33 cellular contexts compared by ENCODE assay signal in the genomic region with DNA sequence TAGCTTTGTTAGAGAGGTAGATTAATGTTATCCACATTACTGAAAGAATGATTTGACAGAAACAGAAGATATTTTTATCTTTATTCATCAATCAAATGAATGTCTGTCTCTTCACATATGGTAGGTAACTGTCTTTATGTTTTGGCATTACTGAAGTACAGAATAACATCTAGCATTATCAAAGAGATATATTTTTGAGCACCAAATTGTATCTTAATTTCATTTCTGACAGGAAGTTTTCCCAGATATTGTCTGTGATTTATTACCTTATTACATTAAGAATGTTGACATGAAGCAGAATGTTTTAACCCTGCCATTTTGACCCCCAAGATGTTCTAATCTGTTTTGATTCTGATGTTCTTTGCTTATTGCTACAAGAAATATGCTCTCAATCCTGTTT.
"Had no signal": no experiment of that assay in that cellular context is flagged by ENCODE, and none has a peak within 500 bp of the region (broad histone marks: within the 10 kb centered on the region; RNA-seq: fewer than 3 reads in every experiment).

No MANE protein-coding gene starts in this region.

- ATAC-seq: activated CD4-positive, alpha-beta T cell treated with anti-CD3 and anti-CD28 coated beads for 36 hours; activated CD4-positive, CD25-positive, alpha-beta regulatory T cell treated with anti-CD3 and anti-CD28 coated beads, Interleukin-2, amount 50 U/mL, for 24 hours; activated CD8-positive, alpha-beta memory T cell treated with anti-CD3 and anti-CD28 coated beads, Interleukin-2, amount 10 ng/mL, durations not matched to agents 7 days and 5 days; activated CD8-positive, alpha-beta T cell treated with anti-CD3 and anti-CD28 coated beads, Interleukin-2, amount 10 ng/mL, durations not matched to agents 7 days and 5 days; activated naive CD8-positive, alpha-beta T cell treated with anti-CD3 and anti-CD28 coated beads, Interleukin-2, amount 50 U/mL, for 24 hours had no signal

- DNase-seq: activated CD4-positive, alpha-beta memory T cell treated with anti-CD3 and anti-CD28 coated beads, Interleukin-2, amount 10 ng/mL, durations not matched to agents 7 days and 5 days; activated CD4-positive, alpha-beta T cell treated with anti-CD3 and anti-CD28 coated beads for 1 hour; activated CD4-positive, alpha-beta T cell treated with anti-CD3 and anti-CD28 coated beads for 36 hours; activated CD4-positive, alpha-beta T cell treated with anti-CD3 and anti-CD28 coated beads for 48 hours; activated CD4-positive, alpha-beta T cell treated with anti-CD3 and anti-CD28 coated beads, Interleukin-2, amount 10 ng/mL, durations not matched to agents 7 days and 5 days; activated CD4-positive, alpha-beta T cell treated with anti-CD3 and anti-CD28 coated beads, Interleukin-2, amount 50 U/mL, for 48 hours; activated CD4-positive, CD25-positive, alpha-beta regulatory T cell; activated CD8-positive, alpha-beta memory T cell treated with anti-CD3 and anti-CD28 coated beads for 24 hours; activated CD8-positive, alpha-beta memory T cell treated with anti-CD3 and anti-CD28 coated beads, Interleukin-2, amount 10 ng/mL, durations not matched to agents 7 days and 5 days; activated CD8-positive, alpha-beta memory T cell treated with anti-CD3 and anti-CD28 coated beads, Interleukin-2, amount 50 U/mL, for 48 hours; activated CD8-positive, alpha-beta T cell treated with anti-CD3 and anti-CD28 coated beads, Interleukin-2, amount 10 ng/mL, durations not matched to agents 7 days and 5 days; activated effector memory CD4-positive, alpha-beta T cell treated with Interleukin-2 at 50 U/mL for 16 hours; activated gamma-delta T cell; activated naive CD4-positive, alpha-beta T cell treated with anti-CD3 and anti-CD28 coated beads, Interleukin-2, amount 10 ng/mL, durations not matched to agents 7 days and 5 days; activated naive CD4-positive, alpha-beta T cell treated with Interleukin-2 at 50 U/mL for 16 hours; activated naive CD8-positive, alpha-beta T cell treated with anti-CD3 and anti-CD28 coated beads, Interleukin-2, amount 10 ng/mL, durations not matched to agents 7 days and 5 days; activated naive CD8-positive, alpha-beta T cell treated with anti-CD3 and anti-CD28 coated beads, Interleukin-2, amount 50 U/mL, for 24 hours; activated T-cell treated with anti-CD3 and anti-CD28 coated beads, Interleukin-2, amount 50 U/mL, for 24 hours; activated T-cell treated with anti-CD3 and anti-CD28 coated beads, Interleukin-2, amount 50 U/mL, for 48 hours; amygdala; anterior cingulate cortex; caudate nucleus; cerebellar nuclear complex; T-helper 2 cell; T-helper 9 cell had no signal

- H3K27ac Mint-ChIP-seq: activated CD4-positive, alpha-beta memory T cell treated with anti-CD3 and anti-CD28 coated beads, Interleukin-2, amount 10 ng/mL, durations not matched to agents 7 days and 5 days; activated CD4-positive, alpha-beta T cell treated with anti-CD3 and anti-CD28 coated beads for 36 hours; activated CD4-positive, alpha-beta T cell treated with anti-CD3 and anti-CD28 coated beads, Interleukin-2, amount 10 ng/mL, durations not matched to agents 7 days and 5 days; activated CD8-positive, alpha-beta memory T cell treated with anti-CD3 and anti-CD28 coated beads, Interleukin-2, amount 10 ng/mL, durations not matched to agents 7 days and 5 days; activated CD8-positive, alpha-beta T cell treated with anti-CD3 and anti-CD28 coated beads, Interleukin-2, amount 10 ng/mL, durations not matched to agents 7 days and 5 days; activated naive CD4-positive, alpha-beta T cell treated with anti-CD3 and anti-CD28 coated beads, Interleukin-2, amount 10 ng/mL, durations not matched to agents 7 days and 5 days; activated naive CD4-positive, alpha-beta T cell treated with anti-CD3 and anti-CD28 coated beads, Interleukin-2, amount 50 U/mL, for 24 hours; activated naive CD8-positive, alpha-beta T cell; activated naive CD8-positive, alpha-beta T cell treated with anti-CD3 and anti-CD28 coated beads, Interleukin-2, amount 10 ng/mL, durations not matched to agents 7 days and 5 days; activated naive CD8-positive, alpha-beta T cell treated with anti-CD3 and anti-CD28 coated beads, Interleukin-2, amount 50 U/mL, for 24 hours; activated T-helper 2 cell treated with anti-CD3 and anti-CD28 coated beads, Interferon-gamma antibody, Interleukin-2, Interleukin-4, amounts not matched to agents 10 μg/mL and 5 μg/mL and 100 μg/mL, durations not matched to agents 14 hours and 24 hours and 36 hours; brain; T-helper 1 cell treated with Interleukin-12 subunit alpha and Interleukin-12 subunit beta and Interleukin-4 antibody, amounts not matched to agents 30 μg/mL and 1 μg/mL, for 36 hours; T-helper 2 cell treated with Interferon-gamma antibody and Interleukin-4, amounts not matched to agents 5 μg/mL and 100 μg/mL, for 36 hours had no signal

- H3K27me3 Mint-ChIP-seq: activated CD4-positive, alpha-beta memory T cell treated with anti-CD3 and anti-CD28 coated beads, Interleukin-2, amount 10 ng/mL, durations not matched to agents 7 days and 5 days; activated CD4-positive, alpha-beta T cell treated with anti-CD3 and anti-CD28 coated beads for 36 hours; activated CD4-positive, alpha-beta T cell treated with anti-CD3 and anti-CD28 coated beads, Interleukin-2, amount 10 ng/mL, durations not matched to agents 7 days and 5 days; activated CD8-positive, alpha-beta memory T cell treated with anti-CD3 and anti-CD28 coated beads, Interleukin-2, amount 10 ng/mL, durations not matched to agents 7 days and 5 days; activated naive CD4-positive, alpha-beta T cell treated with anti-CD3 and anti-CD28 coated beads, Interleukin-2, amount 10 ng/mL, durations not matched to agents 7 days and 5 days; activated naive CD4-positive, alpha-beta T cell treated with anti-CD3 and anti-CD28 coated beads, Interleukin-2, amount 50 U/mL, for 24 hours; activated naive CD8-positive, alpha-beta T cell; activated naive CD8-positive, alpha-beta T cell treated with anti-CD3 and anti-CD28 coated beads, Interleukin-2, amount 10 ng/mL, durations not matched to agents 7 days and 5 days; activated naive CD8-positive, alpha-beta T cell treated with anti-CD3 and anti-CD28 coated beads, Interleukin-2, amount 50 U/mL, for 24 hours; activated T-cell treated with anti-CD3 and anti-CD28 coated beads, Interleukin-2, amount 50 U/mL, for 24 hours; brain; central memory CD8-positive, alpha-beta T cell had no signal

- H3K4me1 Mint-ChIP-seq: activated CD4-positive, alpha-beta memory T cell treated with anti-CD3 and anti-CD28 coated beads, Interleukin-2, amount 10 ng/mL, durations not matched to agents 7 days and 5 days; activated CD4-positive, alpha-beta T cell treated with anti-CD3 and anti-CD28 coated beads for 36 hours; activated CD4-positive, alpha-beta T cell treated with anti-CD3 and anti-CD28 coated beads, Interleukin-2, amount 10 ng/mL, durations not matched to agents 7 days and 5 days; activated naive CD4-positive, alpha-beta T cell treated with anti-CD3 and anti-CD28 coated beads, Interleukin-2, amount 10 ng/mL, durations not matched to agents 7 days and 5 days; activated naive CD4-positive, alpha-beta T cell treated with anti-CD3 and anti-CD28 coated beads, Interleukin-2, amount 50 U/mL, for 24 hours; activated naive CD8-positive, alpha-beta T cell treated with anti-CD3 and anti-CD28 coated beads, Interleukin-2, amount 50 U/mL, for 24 hours; brain had no signal

- H3K4me3 Mint-ChIP-seq: activated CD4-positive, alpha-beta memory T cell treated with anti-CD3 and anti-CD28 coated beads, Interleukin-2, amount 10 ng/mL, durations not matched to agents 7 days and 5 days; activated CD4-positive, alpha-beta T cell treated with anti-CD3 and anti-CD28 coated beads for 36 hours; activated CD4-positive, alpha-beta T cell treated with anti-CD3 and anti-CD28 coated beads, Interleukin-2, amount 10 ng/mL, durations not matched to agents 7 days and 5 days; activated CD8-positive, alpha-beta memory T cell treated with anti-CD3 and anti-CD28 coated beads, Interleukin-2, amount 10 ng/mL, durations not matched to agents 7 days and 5 days; activated CD8-positive, alpha-beta T cell treated with anti-CD3 and anti-CD28 coated beads, Interleukin-2, amount 10 ng/mL, durations not matched to agents 7 days and 5 days; activated naive CD4-positive, alpha-beta T cell treated with anti-CD3 and anti-CD28 coated beads, Interleukin-2, amount 10 ng/mL, durations not matched to agents 7 days and 5 days; activated naive CD4-positive, alpha-beta T cell treated with anti-CD3 and anti-CD28 coated beads, Interleukin-2, amount 50 U/mL, for 24 hours; activated naive CD8-positive, alpha-beta T cell; activated naive CD8-positive, alpha-beta T cell treated with anti-CD3 and anti-CD28 coated beads, Interleukin-2, amount 10 ng/mL, durations not matched to agents 7 days and 5 days; activated naive CD8-positive, alpha-beta T cell treated with anti-CD3 and anti-CD28 coated beads, Interleukin-2, amount 50 U/mL, for 24 hours; activated T-cell treated with anti-CD3 and anti-CD28 coated beads, Interleukin-2, amount 50 U/mL, for 24 hours; brain; central memory CD8-positive, alpha-beta T cell; T-helper 1 cell treated with Interleukin-12 subunit alpha and Interleukin-12 subunit beta and Interleukin-4 antibody, amounts not matched to agents 30 μg/mL and 1 μg/mL, for 36 hours; T-helper 2 cell treated with Interferon-gamma antibody and Interleukin-4, amounts not matched to agents 5 μg/mL and 100 μg/mL, for 36 hours had no signal

- H3K9me3 Mint-ChIP-seq: activated naive CD4-positive, alpha-beta T cell treated with anti-CD3 and anti-CD28 coated beads, Interleukin-2, amount 50 U/mL, for 24 hours; activated T-cell treated with anti-CD3 and anti-CD28 coated beads, Interleukin-2, amount 50 U/mL, for 24 hours; central memory CD8-positive, alpha-beta T cell had no signal
